In the genomic region with DNA sequence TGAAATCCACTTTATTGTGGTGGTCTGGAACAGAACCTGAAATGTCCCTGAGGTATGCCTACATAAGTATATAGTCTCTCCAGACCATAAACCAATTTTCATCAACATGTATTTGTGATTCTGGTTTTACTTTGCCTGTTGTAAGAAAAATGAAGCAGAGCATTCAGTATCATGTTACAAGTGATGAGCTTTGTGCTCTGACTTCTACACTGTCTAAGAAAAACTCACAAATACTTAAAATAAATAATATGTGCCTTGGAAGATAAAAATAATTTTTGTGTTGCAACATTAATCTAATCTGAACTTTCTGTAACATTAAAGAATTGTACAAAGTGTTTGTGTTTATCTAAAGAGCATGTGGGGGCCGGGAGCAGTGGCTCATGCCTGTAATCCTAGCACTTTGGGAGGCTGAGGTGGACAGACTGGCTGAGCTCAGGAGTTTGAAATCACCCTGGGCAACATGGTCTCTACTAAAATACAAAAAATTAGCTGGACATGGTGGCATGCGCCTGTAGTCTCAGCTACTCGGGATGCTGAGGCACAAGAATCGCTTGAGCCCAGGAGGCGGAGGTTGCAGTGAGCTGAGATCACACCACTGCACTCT, we compare ENCODE assay signal across 24 cellular contexts.
"Had no signal": no experiment of that assay in that cellular context is flagged by ENCODE, and none has a peak within 500 bp of the region (broad histone marks: within the 10 kb centered on the region; RNA-seq: fewer than 3 reads in every experiment).

No MANE protein-coding gene starts in this region.

- H3K36me3 ChIP-seq: esophagus muscularis mucosa, gastrocnemius medialis, heart right ventricle, left lung, lower lobe of right lung had no signal

- H3K9me3 ChIP-seq: gastrocnemius medialis, lower lobe of right lung had no signal

- H3K27ac ChIP-seq: coronary artery, dorsolateral prefrontal cortex, esophagus muscularis mucosa, gastrocnemius medialis, heart right ventricle, left lung, lower lobe of right lung had no signal

- H3K4me1 ChIP-seq: esophagus muscularis mucosa, heart right ventricle, left lung, lower lobe of right lung had no signal

- DNase-seq: dermis blood vessel endothelial cell; dorsolateral prefrontal cortex; effector CD4-positive, alpha-beta T cell; effector memory CD4-positive, alpha-beta T cell; foreskin fibroblast; foreskin melanocyte; gastrocnemius medialis; glutamatergic neuron; head of caudate nucleus; heart right ventricle; hippocampal formation; immature natural killer cell; islet precursor cell; kidney; kidney glomerular epithelial cell; left colon; left lung; left ventricle myocardium superior; lower lobe of right lung; mesenchymal stem cell; mucosa of descending colon; naive B cell had no signal

- H3K4me3 ChIP-seq: coronary artery, dorsolateral prefrontal cortex, esophagus muscularis mucosa, gastrocnemius medialis, heart right ventricle, left lung, lower lobe of right lung, mucosa of descending colon had no signal

- ATAC-seq: gastrocnemius medialis, heart right ventricle, left colon, left lung, left ventricle myocardium superior, lower lobe of right lung, mucosa of descending colon had no signal

- H3K27me3 ChIP-seq: esophagus muscularis mucosa, gastrocnemius medialis, heart right ventricle, left lung had no signal
